Comparison of ENCODE assay signal across 8 cellular contexts in the genomic region with DNA sequence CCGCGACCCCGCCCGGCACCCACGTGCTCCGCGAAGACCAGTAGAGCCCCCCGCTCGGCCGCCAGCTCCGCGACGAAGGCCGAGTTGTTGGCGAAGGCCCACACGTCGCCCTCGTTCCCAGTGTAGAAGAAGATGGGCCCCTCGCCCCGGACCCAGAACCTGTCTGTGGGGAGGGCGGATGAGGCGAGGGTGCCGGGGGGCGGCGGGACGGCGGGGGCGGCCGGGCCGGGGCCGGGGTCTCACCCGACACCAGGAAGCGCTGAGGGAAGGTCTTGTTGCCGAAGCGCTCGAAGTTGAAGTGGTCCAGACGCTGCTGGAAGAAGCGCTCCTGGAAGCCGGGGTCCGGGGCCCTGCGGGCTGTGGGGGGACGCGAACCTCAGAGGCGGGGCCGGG. TPM values are rescaled to one million over a fixed set of nuclear protein-coding genes. Genes with fewer than 3 reads are reported as not detected.
DNase-seq lines count a peak whose midpoint lies in the region; ATAC-seq and TF ChIP-seq lines count a peak whose summit lies in the region.

No MANE protein-coding gene starts in this region.

- peak overlapping the region; percentile 61 for H3K4me3 ChIP-seq in MM.1S (ENCODE audit: low read length)
- H3K4me3 ChIP-seq in endocrine pancreas (ENCODE audit: control insufficient read depth, insufficient read depth, low read length), result no peak overlapping the region
- H3K4me3 ChIP-seq in psoas muscle, result peak overlapping the region; percentile 81

- WGBS in psoas muscle, 3 donors, result 0 to 1% (median 1%) methylated on average over 24 to 45 of the region's 45 CpGs

- no peaks in the 10 kb centered on the region for H3K9me2 ChIP-seq in MM.1S (replicated peaks; ENCODE audit: insufficient read depth, low read length)

- H4K20me1 ChIP-seq in MM.1S (ENCODE audit: insufficient read depth, low read length), result no peaks in the 10 kb centered on the region

- peak overlapping the region; percentile 72 for H2AFZ ChIP-seq in MM.1S (ENCODE audit: low read length)

- peak overlapping the region; percentile 95 for H3K4me2 ChIP-seq in MM.1S (ENCODE audit: low read depth, low read length)

- H3K27me3 ChIP-seq in MM.1S (replicated peaks; ENCODE audit: insufficient read depth, low read length) (peaks cover 15% of the 10 kb centered on the region), endocrine pancreas (ENCODE audit: control insufficient read depth, insufficient read depth, low read length) (no peaks in the 10 kb centered on the region), psoas muscle (ENCODE audit: insufficient read depth in 3 of 3, low read length in 2 of 3) (no peaks in the 10 kb centered on the region)

- H3K9ac ChIP-seq in MM.1S (ENCODE audit: low read length) (peak overlapping the region; percentile 62; the same call in 1 of the 2 replicates), endocrine pancreas (ENCODE audit: control insufficient read depth, insufficient read depth, low read length) (peak overlapping the region; percentile 26)

- intact Hi-C loops in psoas muscle (cut with DNase I), result no loop called here

- peak in 3 of 4 donors; percentile 1 to 9 (median 7) for ATAC-seq in psoas muscle
- no peak for ATAC-seq in GM21447 (IDR thresholded peaks at IDR 0.05; ENCODE audit: unreplicated experiment)

- H3K4me1 ChIP-seq in MM.1S (ENCODE audit: low read length), result peaks cover 2% of the 10 kb centered on the region; the same call in 1 of the 2 replicates
- H3K4me1 ChIP-seq in endocrine pancreas (ENCODE audit: control insufficient read depth, insufficient read depth, low read length), result no peaks in the 10 kb centered on the region
- peaks cover 5% of the 10 kb centered on the region for H3K4me1 ChIP-seq in psoas muscle

- H3K9me3 ChIP-seq in MM.1S (replicated peaks; ENCODE audit: insufficient read depth, low read length) (no peaks in the 10 kb centered on the region), endocrine pancreas (ENCODE audit: control insufficient read depth, low read length) (no peaks in the 10 kb centered on the region), psoas muscle (no peaks in the 10 kb centered on the region)

- DNase-seq in NCI-H1417 (lab: John Stamatoyannopoulos, UW) (peak in 2 of 3 experiments; percentile 80 to 85), NCI-H1417 treated with DMSO at 0.1 percent for 48 hours (lab: John Stamatoyannopoulos, UW) (no peak), MM.1S (no peak), psoas muscle (no peak), AG08395 (ENCODE audit: low spot score) (no peak)
- DNase-seq in stimulated activated CD4-positive, alpha-beta T cell treated with anti-CD3 and anti-CD28 coated beads, Interleukin-2, amount 100 ng/mL, for 24 hours, result no peak

- no peaks in the 10 kb centered on the region for H3K79me2 ChIP-seq in MM.1S (ENCODE audit: low read length)

- no peaks in the 10 kb centered on the region for H3F3A ChIP-seq in MM.1S (ENCODE audit: insufficient read depth, low read length)

- H3K36me3 ChIP-seq in MM.1S (replicated peaks; ENCODE audit: insufficient read depth, low read length) (no peaks in the 10 kb centered on the region), endocrine pancreas (ENCODE audit: control insufficient read depth, insufficient read depth, low read length) (no peaks in the 10 kb centered on the region), psoas muscle (ENCODE audit: insufficient read depth in 1 of 2, low read depth in 1 of 2) (peaks cover 0 to 36% of the 10 kb centered on the region in 2 donors)

- no peak overlapping the region for H3K27ac ChIP-seq in MM.1S (ENCODE audit: low read length)
- H3K27ac ChIP-seq in psoas muscle, result peak overlapping the region; percentile 49

- no peak for TF ChIP-seq CTCF in MM.1S (IDR thresholded peaks at IDR 0.05; ENCODE audit: low read length)
- TF ChIP-seq CTCF in psoas muscle (IDR thresholded peaks at IDR 0.05), result no peak

RNA-seq across cellular contexts. Expression of gene DPP7, which starts 0.3 kb away (rescaled TPM):
- total RNA-seq in psoas muscle, result 10 to 100 TPM; 43.2 to 75.3 (median 67.5) TPM
- polyA plus RNA-seq in psoas muscle, result 10 to 100 TPM; 34.8 to 67.7 (median 61.3) TPM

RNA-seq across cellular contexts. Expression of gene GRIN1, which starts 24.7 kb away (rescaled TPM):
- total RNA-seq in psoas muscle, result not detected
- under 1 TPM in 1 of 3 donors, not detected in 2; 0.06 TPM for polyA plus RNA-seq in psoas muscle

RNA-seq across cellular contexts. Expression of gene MAN1B1, which starts 27.4 kb away (rescaled TPM):
- total RNA-seq in psoas muscle, result 10 to 100 TPM; 13.5 to 18.1 (median 14.4) TPM
- polyA plus RNA-seq in psoas muscle, result 10 to 100 TPM; 13.1 to 24.4 (median 21.8) TPM

RNA-seq across cellular contexts. Expression of gene UAP1L1, which starts 36.9 kb away (rescaled TPM):
- total RNA-seq in psoas muscle, result 1 to 10 TPM; 1.8 to 4.5 (median 3.0) TPM
- 1 to 10 TPM; 1.5 to 2.4 (median 1.7) TPM for polyA plus RNA-seq in psoas muscle

RNA-seq across cellular contexts. Expression of gene SAPCD2, which starts 43.9 kb away (rescaled TPM):
- total RNA-seq in psoas muscle, result under 1 TPM; 0.10 to 0.15 (median 0.12) TPM
- under 1 TPM in 2 of 3 donors, not detected in 1; 0.18 to 0.22 TPM for polyA plus RNA-seq in psoas muscle

Comparison
In these comparisons a context has a peak if more than half of its experiments do, and no peak if none do; other contexts are left out.
1. DNase-seq: peak in NCI-H1417 (2 of 3); none in NCI-H1417 treated with DMSO at 0.1 percent for 48 hours (single experiment), MM.1S (single experiment), psoas muscle (0 of 2), AG08395 (single experiment) and stimulated activated CD4-positive, alpha-beta T cell treated with anti-CD3 and anti-CD28 coated beads, Interleukin-2, amount 100 ng/mL, for 24 hours (0 of 2).